Comparison of ENCODE assay signal across 8 cellular contexts in genomic region chr11:71792621-71793235, GRCh38. TPM values are rescaled to one million over a fixed set of nuclear protein-coding genes. Genes with fewer than 3 reads are reported as not detected.
DNase-seq lines count a peak whose midpoint lies in the region; ATAC-seq and TF ChIP-seq lines count a peak whose summit lies in the region.
"Not testable (repeated sequence)": the region's sequence is repeated elsewhere in the genome, so short reads cannot be mapped to it uniquely, and the experiment has no call there.

No MANE protein-coding gene starts in this region.

- H3K27me3 ChIP-seq in H9 (ENCODE audit: insufficient read depth, low read length); ascending aorta: not testable (repeated sequence)

- H4K20me1 ChIP-seq in H9 (ENCODE audit: control insufficient read depth, insufficient read depth, insufficient read length): not testable (repeated sequence)

- not testable (repeated sequence) for H2BK20ac ChIP-seq in H9 (ENCODE audit: low read depth, low read length, poor library complexity, severe bottlenecking)

- H3K79me2 ChIP-seq in H9 (ENCODE audit: insufficient read depth, low read length): not testable (repeated sequence)

- not testable (repeated sequence) for H3K9me3 Mint-ChIP-seq in H9

- H3K36me3 ChIP-seq in ascending aorta; mucosa of descending colon (ENCODE audit: low read depth): not testable (repeated sequence)

- not testable (repeated sequence) for H3K4ac ChIP-seq in H9 (ENCODE audit: low read depth, low read length)

- not testable (repeated sequence) for H3K23ac ChIP-seq in H9 (ENCODE audit: insufficient read length, low read depth, low read length)

- ATAC-seq in mucosa of descending colon: not testable (repeated sequence)

- peaks cover 13% of the 10 kb centered on the region in 2 experiments for H3K4me1 Mint-ChIP-seq in H9

- not testable (repeated sequence) for H3K4me2 ChIP-seq in H9 (ENCODE audit: insufficient read depth, insufficient read length, low read length)

- intact Hi-C loops in ascending aorta (cut with DNase I); mucosa of descending colon (cut with DNase I, micrococcal nuclease): not testable (repeated sequence)

- H3T11ph ChIP-seq in H9 (ENCODE audit: low read length): not testable (repeated sequence)

- H3K14ac ChIP-seq in H9 (ENCODE audit: insufficient read depth, low read length): not testable (repeated sequence)

- H3K18ac ChIP-seq in H9 (ENCODE audit: insufficient read length, low read depth, low read length): not testable (repeated sequence)

- TF ChIP-seq CTCF in C4-2B (conservative IDR thresholded peaks at IDR 0.05): peak; percentile 80
- TF ChIP-seq CTCF in H9 (conservative IDR thresholded peaks at IDR 0.05): peak; percentile 71
- TF ChIP-seq CTCF in ascending aorta (IDR thresholded peaks at IDR 0.05): peak; percentile 37 to 60 (median 53)
- TF ChIP-seq CTCF in fibroblast of the aortic adventitia (IDR thresholded peaks at IDR 0.05; ENCODE audit: insufficient read depth, low read length): peak; percentile 53
- TF ChIP-seq CTCF in mucosa of descending colon (IDR thresholded peaks at IDR 0.05): peak; percentile 40

- H2BK5ac ChIP-seq in H9 (ENCODE audit: insufficient read length, low read length): not testable (repeated sequence)

- H4K5ac ChIP-seq in H9 (ENCODE audit: insufficient read length, low read depth, low read length): not testable (repeated sequence)

- H4K8ac ChIP-seq in H9 (replicated peaks; ENCODE audit: insufficient read length, low read depth, low read length): not testable (repeated sequence)

- H3K4me3 ChIP-seq in ascending aorta; fibroblast of the aortic adventitia (ENCODE audit: low read depth, low read length); mucosa of descending colon: not testable (repeated sequence)

- H3K56ac ChIP-seq in H9 (ENCODE audit: insufficient read length, low read depth, low read length): not testable (repeated sequence)

- not testable (repeated sequence) for H2BK120ac ChIP-seq in H9 (ENCODE audit: low read depth, low read length, poor library complexity, severe bottlenecking)

- H3K36me3 Mint-ChIP-seq in H9 (ENCODE audit: insufficient read depth in 1 of 3, low read depth in 3 of 3): peaks cover 4 to 17% (median 8%) of the 10 kb centered on the region in 3 experiments; a peak in 6 of 7 replicates

- not testable (repeated sequence) for H2BK12ac ChIP-seq in H9 (ENCODE audit: insufficient read length, low read depth, low read length)

- H4K91ac ChIP-seq in H9 (ENCODE audit: insufficient read length, low read depth, low read length): not testable (repeated sequence)

- not testable (repeated sequence) for DNase-seq in H9
- peak; percentile 4 for DNase-seq in NOMO-1 treated with dmso at 0.1 percent for 144 hours (lab: John Stamatoyannopoulos, UW; ENCODE audit: unreplicated experiment)
- DNase-seq in activated CD4-positive, alpha-beta T cell treated with anti-CD3 and anti-CD28 coated beads for 24 hours (ENCODE audit: low read depth in 2 of 2): peak; percentile 13 to 28
- peak in 1 of 2 donors; percentile 71 for DNase-seq in ascending aorta (ENCODE audit: low spot score in 2 of 2)
- DNase-seq in fibroblast of the aortic adventitia (ENCODE audit: low read depth): peak; percentile 43
- DNase-seq in mucosa of descending colon: peak in 2 of 3 donors; percentile 71 to 75
- DNase-seq in stimulated activated CD8-positive, alpha-beta memory T cell treated with anti-CD3 and anti-CD28 coated beads, Interleukin-4, amount 100 ng/mL, for 48 hours: peak; percentile 50

- not testable (repeated sequence) for H3K23me2 ChIP-seq in H9 (ENCODE audit: insufficient read length, low read depth, low read length, poor library complexity, severe bottlenecking)

- not testable (repeated sequence) for H3K79me1 ChIP-seq in H9 (ENCODE audit: insufficient read depth, low read depth, low read length, poor library complexity, severe bottlenecking)

- not testable (repeated sequence) for H3K4me1 ChIP-seq in H9 (ENCODE audit: insufficient read depth, low read length); ascending aorta; mucosa of descending colon (ENCODE audit: low read depth)

- H3K27me3 Mint-ChIP-seq in H9 (ENCODE audit: low read depth): not testable (repeated sequence)

- not testable (repeated sequence) for H3K9ac ChIP-seq in H9 (ENCODE audit: extremely low read depth, insufficient read length, low read length)

- H3K4me3 Mint-ChIP-seq in H9: not testable (repeated sequence)

- H3K27ac ChIP-seq in C4-2B; H9 (ENCODE audit: insufficient read length, low read depth, low read length); ascending aorta: not testable (repeated sequence)

- H3K9me3 ChIP-seq in H9 (ENCODE audit: control insufficient read depth, low read depth, low read length); ascending aorta; mucosa of descending colon: not testable (repeated sequence)

- no CpG with 5 or more reads among the region's 6 CpGs for WGBS in H9 (ENCODE audit: extremely low coverage, insufficient read length, low lambda C conversion rate)

- not testable (repeated sequence) for H2AFZ ChIP-seq in H9 (ENCODE audit: low read length)

- not testable (repeated sequence) for H2AK5ac ChIP-seq in H9 (ENCODE audit: insufficient read length, low read length)

- not testable (repeated sequence) for H2BK15ac ChIP-seq in H9 (ENCODE audit: low read depth, low read length)

- 0 out of 7 replicates have a peak overlapping the region, but pooled peaks of 1 of the 3 experiments have one; percentile 57 for H3K27ac Mint-ChIP-seq in H9

RNA-seq across cellular contexts. Expression of gene DEFB108B, which starts 40.3 kb away (rescaled TPM):
- not detected in 2 replicates for total RNA-seq in H9 (2021)
- total RNA-seq in ascending aorta: not detected
- not detected in 2 replicates for total RNA-seq in fibroblast of the aortic adventitia (ENCODE audit: low replicate concordance)
- not detected for total RNA-seq in mucosa of descending colon
